Comparison of ENCODE assay signal across 8 cellular contexts in the genomic region with DNA sequence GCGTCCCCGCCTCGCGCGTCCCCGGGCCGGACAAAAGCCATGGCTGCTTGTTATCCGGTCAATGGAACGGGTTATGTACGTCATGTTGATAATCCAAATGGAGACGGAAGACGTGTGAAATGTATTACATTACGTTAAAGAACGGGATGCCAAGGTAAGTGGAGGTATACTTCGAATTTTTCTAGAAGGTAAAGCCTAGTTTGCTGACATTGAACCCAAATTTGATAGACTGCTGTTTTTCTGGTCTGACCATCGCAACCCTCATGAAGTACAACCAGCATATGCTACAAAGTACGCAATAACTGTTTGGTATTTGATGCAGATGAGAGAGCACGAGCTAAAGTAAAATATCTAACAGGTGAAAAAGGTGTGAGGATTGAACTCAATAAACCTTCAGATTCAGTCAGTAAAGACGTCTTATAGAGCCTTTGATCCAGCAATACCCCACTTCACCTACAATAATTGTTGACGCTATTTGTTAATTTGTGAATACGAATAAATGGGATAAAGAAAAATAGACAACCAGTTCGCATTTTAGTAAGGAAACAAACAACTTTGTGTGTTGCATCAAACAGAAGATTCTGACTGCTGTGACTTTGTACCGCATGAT. TPM values are rescaled to one million over a fixed set of nuclear protein-coding genes. Genes with fewer than 3 reads are reported as not detected.
DNase-seq lines count a peak whose midpoint lies in the region; ATAC-seq and TF ChIP-seq lines count a peak whose summit lies in the region.

No MANE protein-coding gene starts in this region.

- no peaks in the 10 kb centered on the region for H3K9me3 ChIP-seq in suprapubic skin

- no peaks in the 10 kb centered on the region for H3K27me3 Mint-ChIP-seq in activated CD4-positive, alpha-beta T cell treated with anti-CD3 and anti-CD28 coated beads for 36 hours

- DNase-seq in activated CD4-positive, alpha-beta T cell treated with anti-CD3 and anti-CD28 coated beads for 36 hours = no peak
- no peak for DNase-seq in activated CD4-positive, alpha-beta T cell treated with anti-CD3 and anti-CD28 coated beads, Interleukin-2, amount 50 U/mL, for 4 hours
- DNase-seq in suprapubic skin (ENCODE audit: low spot score in 2 of 2) (no peak), ureter (ENCODE audit: low spot score) (no peak), SKM-1 (lab: John Stamatoyannopoulos, UW; ENCODE audit: unreplicated experiment) (no peak)

- H3K4me3 ChIP-seq in suprapubic skin = peak overlapping the region; percentile 75

- no peak for TF ChIP-seq EP300 in suprapubic skin (IDR thresholded peaks at IDR 0.05)

- CTCF ChIA-PET in activated CD4-positive, alpha-beta T cell treated with anti-CD3 and anti-CD28 coated beads for 36 hours (lab: Charles Lee) = interaction anchor here (0.8 to 2.0 kb wide), 10 partner anchors 9 to 80 kb away, joined by 3 to 6 read pairs (median 3); a partner anchor contains a TSS

- H3K36me3 Mint-ChIP-seq in activated CD4-positive, alpha-beta T cell treated with anti-CD3 and anti-CD28 coated beads for 36 hours (ENCODE audit: low read depth) = peaks cover 45% of the 10 kb centered on the region

- intact Hi-C loops in activated CD4-positive, alpha-beta T cell treated with anti-CD3 and anti-CD28 coated beads for 36 hours (cut with DNase I, micrococcal nuclease) = loop anchor here (5.0 to 10.0 kb wide), 3 partner anchors 47 to 1160 kb away; a partner anchor contains a TSS

- no peak for TF ChIP-seq CTCF in suprapubic skin (IDR thresholded peaks at IDR 0.05)

- no peak for ATAC-seq in activated CD4-positive, alpha-beta T cell treated with anti-CD3 and anti-CD28 coated beads for 36 hours
- no peak for ATAC-seq in activated CD4-positive, CD25-positive, alpha-beta regulatory T cell treated with anti-CD3 and anti-CD28 coated beads, Interleukin-2, amount 50 U/mL, for 24 hours

- H3K27ac ChIP-seq in angular gyrus (ENCODE audit: low read depth, low read length) = peak overlapping the region; percentile 90
- H3K27ac ChIP-seq in layer of hippocampus (ENCODE audit: low read depth, low read length) = peak overlapping the region; percentile 96
- H3K27ac ChIP-seq in suprapubic skin = peak overlapping the region; percentile 96

- H3K4me3 Mint-ChIP-seq in activated CD4-positive, alpha-beta T cell treated with anti-CD3 and anti-CD28 coated beads for 36 hours = peak overlapping the region; percentile 93

- peak overlapping the region; percentile 85 for H3K27ac Mint-ChIP-seq in activated CD4-positive, alpha-beta T cell treated with anti-CD3 and anti-CD28 coated beads for 36 hours

- peaks cover 48% of the 10 kb centered on the region for H3K4me1 Mint-ChIP-seq in activated CD4-positive, alpha-beta T cell treated with anti-CD3 and anti-CD28 coated beads for 36 hours

- POLR2A ChIA-PET in activated CD4-positive, alpha-beta T cell treated with anti-CD3 and anti-CD28 coated beads for 36 hours (lab: Charles Lee) = no interaction called here

- peaks cover 10% of the 10 kb centered on the region for H3K36me3 ChIP-seq in suprapubic skin

- H3K9me3 Mint-ChIP-seq in activated CD4-positive, alpha-beta T cell treated with anti-CD3 and anti-CD28 coated beads for 36 hours (ENCODE audit: low read depth) = no peaks in the 10 kb centered on the region

- H3K4me1 ChIP-seq in suprapubic skin = peaks cover 40% of the 10 kb centered on the region

- no peak for TF ChIP-seq POLR2A in suprapubic skin (IDR thresholded peaks at IDR 0.05)

- H3K27me3 ChIP-seq in layer of hippocampus (ENCODE audit: control insufficient read depth, insufficient read depth, low read length) (no peaks in the 10 kb centered on the region), suprapubic skin (no peaks in the 10 kb centered on the region)

- 35% methylated on average over 23 of the region's 23 CpGs for WGBS in suprapubic skin

RNA-seq across cellular contexts. Expression of a gene that starts 19.8 kb away (rescaled TPM):
- 10 to 100 TPM; 12.4 to 13.3 TPM for total RNA-seq in activated CD4-positive, alpha-beta T cell treated with anti-CD3 and anti-CD28 coated beads for 36 hours
- total RNA-seq in suprapubic skin (10 to 100 TPM; 16.0 to 39.9 (median 27.2) TPM), ureter (48.2 TPM)

RNA-seq across cellular contexts. Expression of a gene that starts 23.7 kb away (rescaled TPM):
- 1 to 10 TPM; 2.7 to 4.0 TPM for total RNA-seq in activated CD4-positive, alpha-beta T cell treated with anti-CD3 and anti-CD28 coated beads for 36 hours
- total RNA-seq in suprapubic skin = 1 to 10 TPM; 2.2 to 6.7 (median 3.5) TPM
- 9.1 TPM for total RNA-seq in ureter

RNA-seq across cellular contexts. Expression of a gene that starts 33.5 kb away (rescaled TPM):
- total RNA-seq in activated CD4-positive, alpha-beta T cell treated with anti-CD3 and anti-CD28 coated beads for 36 hours = 1 to 10 TPM; 5.1 to 5.4 TPM
- total RNA-seq in suprapubic skin (1 to 10 TPM; 2.5 to 8.6 (median 5.3) TPM), ureter (9.0 TPM)
